Comparison of ENCODE assay signal across 20 cellular contexts in the genomic region with DNA sequence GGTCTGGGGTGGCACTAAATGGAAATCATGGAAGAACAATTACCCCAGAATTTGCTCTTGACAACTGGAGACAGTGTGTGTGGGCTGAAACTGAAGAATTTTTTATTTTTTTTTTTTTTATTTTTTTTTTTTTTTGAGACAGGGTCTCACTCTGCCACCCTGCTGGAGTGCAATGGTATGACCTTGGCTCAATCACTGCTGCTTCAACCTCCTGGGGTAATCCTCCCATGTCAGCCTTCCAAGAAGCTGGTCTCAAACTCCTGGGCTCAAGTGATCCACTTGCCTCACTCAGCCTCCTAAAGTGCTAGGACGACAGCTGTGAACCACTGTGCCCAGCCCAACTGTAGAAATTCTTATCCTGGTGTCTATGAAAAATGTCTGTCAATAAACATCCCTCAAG.
DNase-seq lines count a peak whose midpoint lies in the region; ATAC-seq, FAIRE-seq and TF ChIP-seq lines count a peak whose summit lies in the region.
"Had no signal": no experiment of that assay in that cellular context is flagged by ENCODE, and none has a peak within 500 bp of the region (broad histone marks: within the 10 kb centered on the region; RNA-seq: fewer than 3 reads in every experiment).

No MANE protein-coding gene starts in this region.

- POLR2A ChIA-PET in activated B cell treated with CpG ODN at 0.5 μM for 24 hours (lab: Charles Lee) = interaction anchor here (0.6 kb wide), 1 partner anchor 16 kb away, joined by 6 read pairs; no protein-coding TSS in a partner anchor

- H3K27me3 Mint-ChIP-seq in stimulated activated naive CD8-positive, alpha-beta T cell treated with anti-CD3 and anti-CD28 coated beads, Interleukin-15, Interleukin-2, amounts not matched to agents 100 ng/mL and 50 ng/mL, for 24 hours = no peaks in the 10 kb centered on the region
- H3K27me3 Mint-ChIP-seq in activated B cell treated with CpG ODN at 0.5 μM for 24 hours (no peaks in the 10 kb centered on the region), endodermal cell (ENCODE audit: insufficient read depth) (no peaks in the 10 kb centered on the region)

- intact Hi-C loops in activated B cell treated with CpG ODN at 0.5 μM for 24 hours (cut with micrococcal nuclease) = no loop called here

- no peak for TF ChIP-seq CTCF in activated B cell treated with CpG ODN at 0.5 μM for 24 hours (IDR thresholded peaks at IDR 0.05)
- peak; percentile 37 for TF ChIP-seq CTCF in endodermal cell (conservative IDR thresholded peaks at IDR 0.05)

- H3K9me3 Mint-ChIP-seq in stimulated activated naive CD8-positive, alpha-beta T cell treated with anti-CD3 and anti-CD28 coated beads, Interleukin-15, Interleukin-2, amounts not matched to agents 100 ng/mL and 50 ng/mL, for 24 hours = no peaks in the 10 kb centered on the region
- H3K9me3 Mint-ChIP-seq in activated B cell treated with CpG ODN at 0.5 μM for 24 hours (no peaks in the 10 kb centered on the region), endodermal cell (peaks cover 62% of the 10 kb centered on the region)

- peaks cover 23% of the 10 kb centered on the region for H3K36me3 Mint-ChIP-seq in stimulated activated naive CD8-positive, alpha-beta T cell treated with anti-CD3 and anti-CD28 coated beads, Interleukin-15, Interleukin-2, amounts not matched to agents 100 ng/mL and 50 ng/mL, for 24 hours (ENCODE audit: low read depth)
- peaks cover 30% of the 10 kb centered on the region for H3K36me3 Mint-ChIP-seq in activated B cell treated with CpG ODN at 0.5 μM for 24 hours (ENCODE audit: low read depth)
- peaks cover 1% of the 10 kb centered on the region for H3K36me3 Mint-ChIP-seq in endodermal cell (ENCODE audit: low read depth)

- H3K9me3 ChIP-seq in endodermal cell (ENCODE audit: control insufficient read depth, low read length) = no peaks in the 10 kb centered on the region
- H3K9me3 ChIP-seq: tibial artery had no signal

- CTCF ChIA-PET in activated B cell treated with CpG ODN at 0.5 μM for 24 hours (lab: Charles Lee) = interaction anchor here (0.5 kb wide), 1 partner anchor 172 kb away, joined by 3 read pairs; no protein-coding TSS in a partner anchor

- DNase-seq in stimulated activated naive CD8-positive, alpha-beta T cell treated with anti-CD3 and anti-CD28 coated beads, Interleukin-15, Interleukin-2, amounts not matched to agents 100 U/mL and 50 U/mL, for 24 hours = no peak
- DNase-seq in activated B cell treated with CpG ODN at 0.5 μM for 24 hours (no peak), endodermal cell (no peak), NCI-H524 (lab: John Stamatoyannopoulos, UW) (no peak), anterior cingulate cortex (lab: John Stamatoyannopoulos, UW) (no peak), frontal cortex (ENCODE audit: low spot score in 2 of 2) (no peak)
- DNase-seq: activated gamma-delta T cell treated with Interleukin-2 at 50 U/mL for 16 hours, COR-L47, DND-41, Kasumi-1, NCI-H187 treated with DMSO at 0.1 percent for 48 hours, NCI-H2227 treated with DMSO at 0.1 percent for 48 hours, NCI-H82, PC-3, SHP77, tibial artery, WERI-Rb-1 had no signal

- H3K27ac ChIP-seq in endodermal cell (ENCODE audit: low read depth, low read length) = no peak overlapping the region
- H3K27ac ChIP-seq: tibial artery, WERI-Rb-1 had no signal

- ATAC-seq in stimulated activated naive CD8-positive, alpha-beta T cell treated with anti-CD3 and anti-CD28 coated beads, Interleukin-15, Interleukin-2, amounts not matched to agents 100 U/mL and 50 U/mL, for 24 hours = no peak
- no peak for ATAC-seq in activated B cell treated with CpG ODN at 0.5 μM for 24 hours (ENCODE audit: low read depth)
- ATAC-seq: HCT116, PC-3 had no signal

- H3K4me1 Mint-ChIP-seq in stimulated activated naive CD8-positive, alpha-beta T cell treated with anti-CD3 and anti-CD28 coated beads, Interleukin-15, Interleukin-2, amounts not matched to agents 100 ng/mL and 50 ng/mL, for 24 hours (ENCODE audit: low read depth) = peaks cover 28% of the 10 kb centered on the region
- H3K4me1 Mint-ChIP-seq in activated B cell treated with CpG ODN at 0.5 μM for 24 hours (peaks cover 45% of the 10 kb centered on the region), endodermal cell (peaks cover 11% of the 10 kb centered on the region)

- H3K36me3 ChIP-seq in endodermal cell (ENCODE audit: control insufficient read depth, insufficient read depth, low read length) = no peaks in the 10 kb centered on the region
- H3K36me3 ChIP-seq: tibial artery, WERI-Rb-1 had no signal

- H3K4me3 ChIP-seq in endodermal cell (ENCODE audit: low read length) = no peak overlapping the region
- H3K4me3 ChIP-seq: tibial artery had no signal

- no peaks in the 10 kb centered on the region for H3K4me1 ChIP-seq in endodermal cell (ENCODE audit: control insufficient read depth, insufficient read depth, low read length)
- H3K4me1 ChIP-seq: tibial artery had no signal

- H3K27ac Mint-ChIP-seq in stimulated activated naive CD8-positive, alpha-beta T cell treated with anti-CD3 and anti-CD28 coated beads, Interleukin-15, Interleukin-2, amounts not matched to agents 100 ng/mL and 50 ng/mL, for 24 hours = peak overlapping the region; percentile 74
- H3K27ac Mint-ChIP-seq in activated B cell treated with CpG ODN at 0.5 μM for 24 hours (no peak overlapping the region), endodermal cell (no peak overlapping the region)
- H3K27ac Mint-ChIP-seq: nephron had no signal

- no peak for FAIRE-seq in frontal cortex (lab: Jason Lieb, UNC)

- H3K9ac ChIP-seq in endodermal cell (ENCODE audit: extremely low read depth, low read length, poor library complexity, severe bottlenecking) = no peak overlapping the region

- H3K4me3 Mint-ChIP-seq in stimulated activated naive CD8-positive, alpha-beta T cell treated with anti-CD3 and anti-CD28 coated beads, Interleukin-15, Interleukin-2, amounts not matched to agents 100 ng/mL and 50 ng/mL, for 24 hours = no peak overlapping the region
- H3K4me3 Mint-ChIP-seq in activated B cell treated with CpG ODN at 0.5 μM for 24 hours (peak overlapping the region; percentile 24), endodermal cell (no peak overlapping the region)
- H3K4me3 Mint-ChIP-seq: nephron had no signal

- no peaks in the 10 kb centered on the region for H3K27me3 ChIP-seq in endodermal cell (ENCODE audit: control insufficient read depth, insufficient read depth, low read length, poor library complexity, severe bottlenecking)
- H3K27me3 ChIP-seq: tibial artery had no signal

- 73% methylated on average over 1 of the region's 1 CpG; no CpG with 5 or more reads in 1 of the 2 experiments for WGBS in endodermal cell (ENCODE audit: insufficient coverage in 1 of 2, insufficient read length in 1 of 2), 2 experiments
